8 cellular contexts compared by ENCODE assay signal in genomic region chr7:65081656-65082055, GRCh38.
DNase-seq lines count a peak whose midpoint lies in the region; TF ChIP-seq lines count a peak whose summit lies in the region.
"Not testable (repeated sequence)": the region's sequence is repeated elsewhere in the genome, so short reads cannot be mapped to it uniquely, and the experiment has no call there.

No MANE protein-coding gene starts in this region.

- H3K36me3 Mint-ChIP-seq in CD8-positive, alpha-beta memory T cell: peaks cover 0 to 11% (median 2%) of the 10 kb centered on the region in 3 donors
- H3K36me3 Mint-ChIP-seq in activated CD4-positive, alpha-beta memory T cell treated with anti-CD3 and anti-CD28 coated beads for 36 hours; brain: not testable (repeated sequence)

- peak overlapping the region; percentile 91 to 97 (median 92) for H3K4me3 Mint-ChIP-seq in CD8-positive, alpha-beta memory T cell
- H3K4me3 Mint-ChIP-seq in activated CD4-positive, alpha-beta memory T cell treated with anti-CD3 and anti-CD28 coated beads for 36 hours: peak overlapping the region; percentile 84
- peak overlapping the region in 3 of 5 experiments; percentile 85 to 92 (median 90) for H3K4me3 Mint-ChIP-seq in brain

- peak overlapping the region; percentile 72 for H3K27ac ChIP-seq in CD8-positive, alpha-beta memory T cell (ENCODE audit: low read depth, low read length)
- peak overlapping the region; percentile 77 to 92 (median 86) for H3K27ac ChIP-seq in transverse colon

- DNase-seq in CD8-positive, alpha-beta memory T cell; activated CD4-positive, alpha-beta memory T cell treated with anti-CD3 and anti-CD28 coated beads for 36 hours; fibroblast of pulmonary artery (ENCODE audit: low read depth); retinal pigment epithelial cell (ENCODE audit: low read depth); transverse colon: not testable (repeated sequence)

- not testable (repeated sequence) for H3K79me2 ChIP-seq in Loucy (ENCODE audit: insufficient read depth, low read length)

- not testable (repeated sequence) for H3K9me3 ChIP-seq in CD8-positive, alpha-beta memory T cell (ENCODE audit: low read length); Loucy (ENCODE audit: insufficient read depth, low read depth, low read length); mononuclear cell (ENCODE audit: low read depth, low read length); transverse colon

- H3K9ac ChIP-seq in Loucy (ENCODE audit: low read depth, low read length, poor library complexity, severe bottlenecking): not testable (repeated sequence)

- not testable (repeated sequence) for H3K27me3 Mint-ChIP-seq in CD8-positive, alpha-beta memory T cell; activated CD4-positive, alpha-beta memory T cell treated with anti-CD3 and anti-CD28 coated beads for 36 hours; brain

- CTCF ChIA-PET in CD8-positive, alpha-beta memory T cell (lab: Charles Lee); activated CD4-positive, alpha-beta memory T cell treated with anti-CD3 and anti-CD28 coated beads for 36 hours (lab: Charles Lee): not testable (repeated sequence)

- in situ Hi-C loops in transverse colon (cut with MboI; ENCODE audit: low pct_ligation_motif_present in 1 of 4, low pct_unique_long_range_greater_than_20kb in 1 of 4, low sequenced_read_pairs in 3 of 4): loop anchor here in 1 of 4 donors (10.0 kb wide), 1 partner anchor 693 kb away; no protein-coding TSS in a partner anchor

- not testable (repeated sequence) for H3K27me3 ChIP-seq in CD8-positive, alpha-beta memory T cell (ENCODE audit: insufficient read depth, low read length, poor library complexity, severe bottlenecking); Loucy (ENCODE audit: insufficient read depth, low read length, poor library complexity, severe bottlenecking); mononuclear cell (ENCODE audit: insufficient read depth, low read length); transverse colon

- POLR2A ChIA-PET in CD8-positive, alpha-beta memory T cell (lab: Charles Lee): interaction anchor here (0.6 to 1.0 kb wide), 2 partner anchors 76 to 1256 kb away, joined by 4 to 6 read pairs; partner anchors contain the start of gene ERV3-1
- POLR2A ChIA-PET in activated CD4-positive, alpha-beta memory T cell treated with anti-CD3 and anti-CD28 coated beads for 36 hours (lab: Charles Lee): interaction anchor here (1.4 kb wide), 1 partner anchor 75 kb away, joined by 4 read pairs; the partner anchor contains the start of gene ERV3-1

- peak overlapping the region; percentile 92 to 98 (median 96) for H3K27ac Mint-ChIP-seq in CD8-positive, alpha-beta memory T cell
- not testable (repeated sequence) for H3K27ac Mint-ChIP-seq in activated CD4-positive, alpha-beta memory T cell treated with anti-CD3 and anti-CD28 coated beads for 36 hours
- H3K27ac Mint-ChIP-seq in brain: peak overlapping the region in 2 of 5 experiments; percentile 60 to 89

- 94% methylated on average over 18 of the region's 19 CpGs; no CpG with 5 or more reads in 1 of the 2 donors for WGBS in transverse colon (ENCODE audit: low coverage in 1 of 2), 2 donors

- not testable (repeated sequence) for TF ChIP-seq CTCF in Loucy (conservative IDR thresholded peaks at IDR 0.05; ENCODE audit: low read length); brain (conservative IDR thresholded peaks at IDR 0.05); fibroblast of pulmonary artery (IDR thresholded peaks at IDR 0.05; ENCODE audit: low read length, missing control alignments); retinal pigment epithelial cell (conservative IDR thresholded peaks at IDR 0.05; ENCODE audit: low read depth, low read length); transverse colon (IDR thresholded peaks at IDR 0.05)

- not testable (repeated sequence) for H3F3A ChIP-seq in Loucy (ENCODE audit: low read depth)

- TF ChIP-seq POLR2A in transverse colon (IDR thresholded peaks at IDR 0.05): not testable (repeated sequence)

- H3K9me3 Mint-ChIP-seq in CD8-positive, alpha-beta memory T cell; activated CD4-positive, alpha-beta memory T cell treated with anti-CD3 and anti-CD28 coated beads for 36 hours; brain: not testable (repeated sequence)

- not testable (repeated sequence) for H3K36me3 ChIP-seq in CD8-positive, alpha-beta memory T cell (ENCODE audit: insufficient read depth, low read length); Loucy (ENCODE audit: insufficient read depth, low read length); transverse colon

- H2AFZ ChIP-seq in Loucy (ENCODE audit: low read length): not testable (repeated sequence)

- H3K4me2 ChIP-seq in Loucy (ENCODE audit: low read depth, low read length, poor library complexity, severe bottlenecking): peak overlapping the region; percentile 46

- H4K20me1 ChIP-seq in Loucy (ENCODE audit: insufficient read depth, low read length, poor library complexity, severe bottlenecking): not testable (repeated sequence)

- H3K9me2 ChIP-seq in Loucy (replicated peaks; ENCODE audit: low read depth, low read length): not testable (repeated sequence)

- intact Hi-C loops in activated CD4-positive, alpha-beta memory T cell treated with anti-CD3 and anti-CD28 coated beads for 36 hours (cut with micrococcal nuclease): loop anchor here (2.0 kb wide), 3 partner anchors 43 to 291 kb away; partner anchors contain the start of genes ZNF273 and ZNF92
- intact Hi-C loops in transverse colon (cut with DNase I; ENCODE audit: low total_unique reads): not testable (repeated sequence)

- H3K4me1 ChIP-seq in CD8-positive, alpha-beta memory T cell (ENCODE audit: insufficient read depth, low read length); Loucy (ENCODE audit: insufficient read depth, low read length, poor library complexity, severe bottlenecking); mononuclear cell (ENCODE audit: insufficient read depth, low read length); transverse colon: not testable (repeated sequence)

- TF ChIP-seq EP300 in transverse colon (IDR thresholded peaks at IDR 0.05; ENCODE audit: low read depth): not testable (repeated sequence)

- H3K4me1 Mint-ChIP-seq in CD8-positive, alpha-beta memory T cell: peaks cover 3 to 10% (median 7%) of the 10 kb centered on the region in 3 donors
- H3K4me1 Mint-ChIP-seq in activated CD4-positive, alpha-beta memory T cell treated with anti-CD3 and anti-CD28 coated beads for 36 hours (ENCODE audit: low read depth); brain: not testable (repeated sequence)

- H3K4me3 ChIP-seq in CD8-positive, alpha-beta memory T cell (ENCODE audit: low read length): peak overlapping the region; percentile 62
- H3K4me3 ChIP-seq in Loucy (ENCODE audit: low read length, poor library complexity, severe bottlenecking) (peak overlapping the region; percentile 79), fibroblast of pulmonary artery (replicated peaks; ENCODE audit: low read depth, low read length) (peak overlapping the region; percentile 73), mononuclear cell (ENCODE audit: low read length) (peak overlapping the region; percentile 56), retinal pigment epithelial cell (ENCODE audit: low read length) (peak overlapping the region; percentile 76), transverse colon (peak overlapping the region in 3 of 4 donors; percentile 63 to 95 (median 74))
